ENCODE assay signal across 13 cellular contexts in genomic region chr18:59848002-59848401, GRCh38. TPM values are rescaled to one million over a fixed set of nuclear protein-coding genes. Genes with fewer than 3 reads are reported as not detected.
DNase-seq lines count a peak whose midpoint lies in the region; ATAC-seq and TF ChIP-seq lines count a peak whose summit lies in the region.
"Had no signal": no experiment of that assay in that cellular context is flagged by ENCODE, and none has a peak within 500 bp of the region (broad histone marks: within the 10 kb centered on the region; RNA-seq: fewer than 3 reads in every experiment).

No MANE protein-coding gene starts in this region.

- WGBS in smooth muscle cell (ENCODE audit: low lambda C conversion rate) = 76% methylated on average over 4 of the region's 4 CpGs

- peak overlapping the region; percentile 48 for H3K4me2 ChIP-seq in OCI-LY7 (ENCODE audit: low read length)
- H3K4me2 ChIP-seq in smooth muscle cell = no peak overlapping the region

- H3K9me3 ChIP-seq in OCI-LY7 (ENCODE audit: low read length) (no peaks in the 10 kb centered on the region), smooth muscle cell (replicated peaks; ENCODE audit: low read depth) (no peaks in the 10 kb centered on the region)
- H3K9me3 ChIP-seq: Caco-2, ovary, tibial artery had no signal

- H4K20me1 ChIP-seq in OCI-LY7 (ENCODE audit: insufficient read depth, low read length) (no peaks in the 10 kb centered on the region), smooth muscle cell (ENCODE audit: low read depth) (no peaks in the 10 kb centered on the region)

- H3K27ac ChIP-seq in OCI-LY7 (ENCODE audit: low read depth, low read length, poor library complexity, severe bottlenecking) (peak overlapping the region; percentile 28), smooth muscle cell (ENCODE audit: low read depth) (no peak overlapping the region)
- H3K27ac ChIP-seq: ovary, tibial artery had no signal

- H3K27me3 ChIP-seq in smooth muscle cell (ENCODE audit: low read depth) = peaks cover 29% of the 10 kb centered on the region
- H3K27me3 ChIP-seq: ovary, tibial artery had no signal

- no TSS peak for BruUV-seq in OCI-LY7 (replicated peaks; lab: Mats Ljungman, UMichigan)

- no peaks in the 10 kb centered on the region for H3K36me3 ChIP-seq in OCI-LY7 (ENCODE audit: insufficient read depth, low read length)
- no peaks in the 10 kb centered on the region for H3K36me3 ChIP-seq in smooth muscle cell (ENCODE audit: low read depth)
- H3K36me3 ChIP-seq: ovary, tibial artery had no signal

- intact Hi-C loops in OCI-LY7 (cut with micrococcal nuclease; ENCODE audit: unreplicated experiment) = loop anchor here (5.0 kb wide), 1 partner anchor 109 kb away; no protein-coding TSS in a partner anchor

- H3K9ac ChIP-seq in smooth muscle cell (ENCODE audit: low read depth) = no peak overlapping the region

- POLR2A ChIA-PET in OCI-LY7 (lab: Charles Lee) = interaction anchor here (0.6 to 1.2 kb wide), 5 partner anchors 9 to 142 kb away, joined by 3 to 4 read pairs (median 3); no protein-coding TSS in a partner anchor

- CTCF ChIA-PET in OCI-LY7 (lab: Charles Lee; ENCODE audit: unreplicated experiment) = no interaction called here

- TF ChIP-seq CTCF in OCI-LY7 (conservative IDR thresholded peaks at IDR 0.05; ENCODE audit: low read length) (no peak), smooth muscle cell (IDR thresholded peaks at IDR 0.05; ENCODE audit: borderline replicate concordance, insufficient read depth, poor library complexity, severe bottlenecking) (no peak)

- peak; percentile 34 for ATAC-seq in GM19351 (IDR thresholded peaks at IDR 0.05; ENCODE audit: unreplicated experiment)
- ATAC-seq in HG03354 (IDR thresholded peaks at IDR 0.05; ENCODE audit: poor library complexity, severe bottlenecking, unreplicated experiment) = peak; percentile 43
- ATAC-seq in HG03378 (IDR thresholded peaks at IDR 0.05; ENCODE audit: unreplicated experiment) = no peak

- H3K4me1 ChIP-seq in OCI-LY7 (ENCODE audit: insufficient read depth, low read length, poor library complexity, severe bottlenecking) = peaks cover 38% of the 10 kb centered on the region
- no peaks in the 10 kb centered on the region for H3K4me1 ChIP-seq in smooth muscle cell (ENCODE audit: low read depth)
- H3K4me1 ChIP-seq: Caco-2, tibial artery had no signal

- no peaks in the 10 kb centered on the region for H3K79me2 ChIP-seq in OCI-LY7 (ENCODE audit: insufficient read depth, low read depth, low read length)
- no peaks in the 10 kb centered on the region for H3K79me2 ChIP-seq in smooth muscle cell (ENCODE audit: low read depth)

- H3K4me3 ChIP-seq in OCI-LY7 (ENCODE audit: low read depth, low read length, poor library complexity, severe bottlenecking) = no peak overlapping the region
- no peak overlapping the region for H3K4me3 ChIP-seq in smooth muscle cell
- H3K4me3 ChIP-seq: ovary, tibial artery had no signal

- H2AFZ ChIP-seq in OCI-LY7 (ENCODE audit: low read length) (peak overlapping the region; percentile 42; the same call in 1 of the 2 replicates), smooth muscle cell (ENCODE audit: low read depth) (no peak overlapping the region)

- peak; percentile 64 for DNase-seq in DMS79 treated with DMSO at 0.1 percent for 48 hours (lab: John Stamatoyannopoulos, UW)
- peak; percentile 71 for DNase-seq in OCI-LY7 (ENCODE audit: low spot score)
- DNase-seq in activated CD8-positive, alpha-beta memory T cell treated with anti-CD3 and anti-CD28 coated beads for 24 hours = no peak
- no peak for DNase-seq in NCI-H774 (lab: John Stamatoyannopoulos, UW)
- DNase-seq in smooth muscle cell (lab: John Stamatoyannopoulos, UW; ENCODE audit: unreplicated experiment) = no peak
- DNase-seq: activated effector memory CD4-positive, alpha-beta T cell treated with anti-CD3 and anti-CD28 coated beads, Interleukin-2, amount 50 U/mL, for 16 hours; Caco-2; kidney glomerular epithelial cell; ovary; tibial artery had no signal

- H3F3A ChIP-seq in smooth muscle cell (ENCODE audit: low read depth) = no peaks in the 10 kb centered on the region

- H3K9me2 ChIP-seq in OCI-LY7 (ENCODE audit: insufficient read depth, low read length) = no peaks in the 10 kb centered on the region

RNA-seq across cellular contexts. Expression of gene PMAIP1, which starts 51.8 kb away (rescaled TPM):
- 22.9 and 25.4 TPM in 2 replicates for total RNA-seq in OCI-LY7 (2014; rRNA removed; shearing (Covaris generic))
- total RNA-seq in OCI-LY7 (2022) = 21.1 and 23.3 TPM in 2 replicates
- 35.9 and 37.5 TPM in 2 replicates for total RNA-seq in smooth muscle cell
- polyA plus RNA-seq in smooth muscle cell = 18.0 and 36.7 TPM in 2 replicates

Comparison
In these comparisons a context has a peak if more than half of its experiments do, and no peak if none do; other contexts are left out.
1. DNase-seq: peak in DMS79 treated with DMSO at 0.1 percent for 48 hours (single experiment) and OCI-LY7 (single experiment); none in activated CD8-positive, alpha-beta memory T cell treated with anti-CD3 and anti-CD28 coated beads for 24 hours (single experiment), NCI-H774 (single experiment) and smooth muscle cell (single experiment).